Comparison of ENCODE assay signal across 2 cellular contexts in genomic region chr17:67431210-67432015, GRCh38.
TF ChIP-seq lines count a peak whose summit lies in the region.

No MANE protein-coding gene starts in this region.

TF ChIP-seq in HCT116, 20 proteins besides CTCF, POLR2A, EP300 and RAD21 (continued from another document):
- TF ChIP-seq, protein P1, sequence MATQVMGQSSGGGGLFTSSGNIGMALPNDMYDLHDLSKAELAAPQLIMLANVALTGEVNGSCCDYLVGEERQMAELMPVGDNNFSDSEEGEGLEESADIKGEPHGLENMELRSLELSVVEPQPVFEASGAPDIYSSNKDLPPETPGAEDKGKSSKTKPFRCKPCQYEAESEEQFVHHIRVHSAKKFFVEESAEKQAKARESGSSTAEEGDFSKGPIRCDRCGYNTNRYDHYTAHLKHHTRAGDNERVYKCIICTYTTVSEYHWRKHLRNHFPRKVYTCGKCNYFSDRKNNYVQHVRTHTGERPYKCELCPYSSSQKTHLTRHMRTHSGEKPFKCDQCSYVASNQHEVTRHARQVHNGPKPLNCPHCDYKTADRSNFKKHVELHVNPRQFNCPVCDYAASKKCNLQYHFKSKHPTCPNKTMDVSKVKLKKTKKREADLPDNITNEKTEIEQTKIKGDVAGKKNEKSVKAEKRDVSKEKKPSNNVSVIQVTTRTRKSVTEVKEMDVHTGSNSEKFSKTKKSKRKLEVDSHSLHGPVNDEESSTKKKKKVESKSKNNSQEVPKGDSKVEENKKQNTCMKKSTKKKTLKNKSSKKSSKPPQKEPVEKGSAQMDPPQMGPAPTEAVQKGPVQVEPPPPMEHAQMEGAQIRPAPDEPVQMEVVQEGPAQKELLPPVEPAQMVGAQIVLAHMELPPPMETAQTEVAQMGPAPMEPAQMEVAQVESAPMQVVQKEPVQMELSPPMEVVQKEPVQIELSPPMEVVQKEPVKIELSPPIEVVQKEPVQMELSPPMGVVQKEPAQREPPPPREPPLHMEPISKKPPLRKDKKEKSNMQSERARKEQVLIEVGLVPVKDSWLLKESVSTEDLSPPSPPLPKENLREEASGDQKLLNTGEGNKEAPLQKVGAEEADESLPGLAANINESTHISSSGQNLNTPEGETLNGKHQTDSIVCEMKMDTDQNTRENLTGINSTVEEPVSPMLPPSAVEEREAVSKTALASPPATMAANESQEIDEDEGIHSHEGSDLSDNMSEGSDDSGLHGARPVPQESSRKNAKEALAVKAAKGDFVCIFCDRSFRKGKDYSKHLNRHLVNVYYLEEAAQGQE (IDR thresholded peaks at IDR 0.05; ENCODE audit: low read depth) = no peak
- TF ChIP-seq CEBPB (IDR thresholded peaks at IDR 0.05; ENCODE audit: low read depth) (0 out of 2 replicates have a peak, but pooled peaks have one; percentile 35), MAX (IDR thresholded peaks at IDR 0.05) (peak; percentile 75), TCF7L2 (IDR thresholded peaks at IDR 0.05; ENCODE audit: borderline replicate concordance, extremely low read depth, insufficient read depth, insufficient read length) (no peak), ATF3 (IDR thresholded peaks at IDR 0.05) (no peak), EZH2 (IDR thresholded peaks at IDR 0.05) (no peak), CBX3 (IDR thresholded peaks at IDR 0.05; ENCODE audit: low read depth) (peak; percentile 62; the same call in 1 of the 2 replicates), SIN3A (IDR thresholded peaks at IDR 0.05; ENCODE audit: low read depth) (no peak)

TF ChIP-seq in WTC11, 78 proteins besides CTCF, POLR2A, EP300 and RAD21 (continued from another document):
- TF ChIP-seq CDX4 (CRISPR knock-in tag; IDR thresholded peaks at IDR 0.05; ENCODE audit: borderline replicate concordance) (no peak), IRF1 (CRISPR knock-in tag; IDR thresholded peaks at IDR 0.05) (no peak), ZNF138 (CRISPR knock-in tag; conservative IDR thresholded peaks at IDR 0.05) (no peak), ZNF317 (CRISPR knock-in tag; IDR thresholded peaks at IDR 0.05; ENCODE audit: borderline replicate concordance, low read depth) (no peak), MLX (CRISPR knock-in tag; IDR thresholded peaks at IDR 0.05) (no peak)
- TF ChIP-seq, protein P2, sequence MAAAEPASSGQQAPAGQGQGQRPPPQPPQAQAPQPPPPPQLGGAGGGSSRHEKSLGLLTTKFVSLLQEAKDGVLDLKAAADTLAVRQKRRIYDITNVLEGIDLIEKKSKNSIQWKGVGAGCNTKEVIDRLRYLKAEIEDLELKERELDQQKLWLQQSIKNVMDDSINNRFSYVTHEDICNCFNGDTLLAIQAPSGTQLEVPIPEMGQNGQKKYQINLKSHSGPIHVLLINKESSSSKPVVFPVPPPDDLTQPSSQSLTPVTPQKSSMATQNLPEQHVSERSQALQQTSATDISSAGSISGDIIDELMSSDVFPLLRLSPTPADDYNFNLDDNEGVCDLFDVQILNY (CRISPR knock-in tag; IDR thresholded peaks at IDR 0.05) = no peak
- TF ChIP-seq, protein P3, sequence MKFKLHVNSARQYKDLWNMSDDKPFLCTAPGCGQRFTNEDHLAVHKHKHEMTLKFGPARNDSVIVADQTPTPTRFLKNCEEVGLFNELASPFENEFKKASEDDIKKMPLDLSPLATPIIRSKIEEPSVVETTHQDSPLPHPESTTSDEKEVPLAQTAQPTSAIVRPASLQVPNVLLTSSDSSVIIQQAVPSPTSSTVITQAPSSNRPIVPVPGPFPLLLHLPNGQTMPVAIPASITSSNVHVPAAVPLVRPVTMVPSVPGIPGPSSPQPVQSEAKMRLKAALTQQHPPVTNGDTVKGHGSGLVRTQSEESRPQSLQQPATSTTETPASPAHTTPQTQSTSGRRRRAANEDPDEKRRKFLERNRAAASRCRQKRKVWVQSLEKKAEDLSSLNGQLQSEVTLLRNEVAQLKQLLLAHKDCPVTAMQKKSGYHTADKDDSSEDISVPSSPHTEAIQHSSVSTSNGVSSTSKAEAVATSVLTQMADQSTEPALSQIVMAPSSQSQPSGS (CRISPR knock-in tag; IDR thresholded peaks at IDR 0.05; ENCODE audit: borderline replicate concordance, low read depth) = no peak
- TF ChIP-seq, protein P4, sequence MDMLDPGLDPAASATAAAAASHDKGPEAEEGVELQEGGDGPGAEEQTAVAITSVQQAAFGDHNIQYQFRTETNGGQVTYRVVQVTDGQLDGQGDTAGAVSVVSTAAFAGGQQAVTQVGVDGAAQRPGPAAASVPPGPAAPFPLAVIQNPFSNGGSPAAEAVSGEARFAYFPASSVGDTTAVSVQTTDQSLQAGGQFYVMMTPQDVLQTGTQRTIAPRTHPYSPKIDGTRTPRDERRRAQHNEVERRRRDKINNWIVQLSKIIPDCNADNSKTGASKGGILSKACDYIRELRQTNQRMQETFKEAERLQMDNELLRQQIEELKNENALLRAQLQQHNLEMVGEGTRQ (CRISPR knock-in tag; IDR thresholded peaks at IDR 0.05) = no peak
